Comparison of ENCODE assay signal across 25 cellular contexts in the genomic region with DNA sequence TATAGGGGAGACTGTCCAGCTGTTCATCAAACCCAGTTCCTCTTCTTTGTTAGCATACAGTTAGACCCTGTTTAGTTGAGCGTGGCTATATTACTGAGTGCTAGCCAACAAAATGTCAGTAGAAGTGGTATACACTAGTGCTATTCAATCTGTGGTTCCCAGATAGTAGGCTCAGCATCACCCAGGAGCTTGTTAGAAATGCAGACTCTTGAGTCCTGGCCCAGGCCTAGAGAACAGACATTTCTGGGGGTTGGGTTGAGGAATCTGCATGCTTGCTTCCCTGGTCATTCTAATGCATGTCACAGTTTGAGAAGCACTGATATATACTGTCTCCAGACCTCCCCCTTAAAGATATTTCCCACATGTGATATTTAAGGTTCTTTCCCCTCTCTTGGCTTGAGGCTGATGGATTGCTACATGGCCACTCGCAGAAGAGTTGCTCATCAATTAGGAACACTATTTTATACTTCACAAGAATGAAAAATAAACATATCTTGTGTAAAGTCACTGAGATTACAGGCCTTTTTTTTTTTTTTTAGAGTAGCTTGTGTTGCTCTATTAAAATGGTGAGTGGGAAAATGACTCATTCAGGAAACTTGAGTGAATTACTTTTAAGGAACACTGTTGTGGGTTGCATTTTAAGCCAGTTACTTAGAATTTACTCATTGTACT.
A peak's percentile ranks its signal among the peaks of the same experiment; 100 is the strongest.
DNase-seq lines count a peak whose midpoint lies in the region; ATAC-seq and TF ChIP-seq lines count a peak whose summit lies in the region.
"Had no signal": no experiment of that assay in that cellular context is flagged by ENCODE, and none has a peak within 500 bp of the region (broad histone marks: within the 10 kb centered on the region; RNA-seq: fewer than 3 reads in every experiment).

No MANE protein-coding gene starts in this region.

- intact Hi-C loops in esophagus muscularis mucosa (cut with DNase I) (no loop called here), body of pancreas (cut with DNase I) (no loop called here)

- H3K4me3 ChIP-seq in AG10803 (ENCODE audit: low read length) (no peak overlapping the region), esophagus muscularis mucosa (no peak overlapping the region), SJCRH30 (no peak overlapping the region), body of pancreas (no peak overlapping the region)
- H3K4me3 ChIP-seq: esophagus squamous epithelium, psoas muscle, spleen had no signal

- TF ChIP-seq CTCF in AG10803 (conservative IDR thresholded peaks at IDR 0.05; ENCODE audit: low read length) (no peak), esophagus muscularis mucosa (IDR thresholded peaks at IDR 0.05) (no peak), body of pancreas (IDR thresholded peaks at IDR 0.05) (no peak)

- H3K9me3 ChIP-seq in esophagus muscularis mucosa (no peaks in the 10 kb centered on the region), SJCRH30 (replicated peaks) (no peaks in the 10 kb centered on the region; the same call in 1 of the 2 replicates), body of pancreas (no peaks in the 10 kb centered on the region)
- H3K9me3 ChIP-seq: esophagus squamous epithelium, psoas muscle had no signal

- no peak overlapping the region for H3K27ac Mint-ChIP-seq in stimulated activated naive B cell treated with anti-CD40 and anti-IgM and Interleukin-4, amounts not matched to agents 10 μg/mL and 1 μg/mL and 100 μg/mL, for 72 hours
- H3K27ac Mint-ChIP-seq in effector memory CD8-positive, alpha-beta T cell, result no peak overlapping the region
- H3K27ac Mint-ChIP-seq: CD4-positive, alpha-beta memory T cell; mesothelial cell of epicardium; T-cell had no signal

- H3K27ac ChIP-seq in esophagus muscularis mucosa (replicated peaks in 1 of 4), result no peak overlapping the region
- H3K27ac ChIP-seq in SJCRH30, result no peak overlapping the region
- no peak overlapping the region for H3K27ac ChIP-seq in body of pancreas
- H3K27ac ChIP-seq: esophagus squamous epithelium, psoas muscle, spleen had no signal

- WGBS in esophagus muscularis mucosa, result 50% methylated on average over 2 of the region's 2 CpGs
- WGBS in body of pancreas, 2 donors, result 72 to 77% methylated on average over 2 of the region's 2 CpGs

- DNase-seq in AG10803 (ENCODE audit: low read depth), result peak; percentile 5
- peak; percentile 14 for DNase-seq in MV-4-11 (lab: John Stamatoyannopoulos, UW)
- peak; percentile 47 for DNase-seq in esophagus muscularis mucosa (ENCODE audit: extremely low spot score)
- peak; percentile 42 for DNase-seq in myocyte (ENCODE audit: low read depth)
- no peak for DNase-seq in SJCRH30
- DNase-seq in stimulated activated naive B cell treated with anti-CD40 and anti-IgM and Interleukin-4, amounts not matched to agents 10 μg/mL and 1 μg/mL and 100 μg/mL, for 72 hours, result no peak
- no peak for DNase-seq in body of pancreas
- DNase-seq in effector memory CD8-positive, alpha-beta T cell, result no peak
- DNase-seq: activated CD4-positive, alpha-beta T cell treated with anti-CD3 and anti-CD28 coated beads, Interleukin-2, amount 50 U/mL, for 1 hour; activated CD8-positive, alpha-beta memory T cell treated with anti-CD3 and anti-CD28 coated beads, Interleukin-2, amount 50 U/mL, for 48 hours; activated gamma-delta T cell; CD4-positive, alpha-beta memory T cell; DMS79 treated with DMSO at 0.1 percent for 48 hours; effector CD8-positive, alpha-beta T cell; esophagus squamous epithelium; KG1; kidney glomerular epithelial cell; NCI-H1092 treated with DMSO at 0.1 percent for 48 hours; NCI-H510A treated with DMSO at 0.1 percent for 48 hours; psoas muscle; SHP77; spleen; T-cell had no signal

- H3K27me3 ChIP-seq in esophagus muscularis mucosa (no peaks in the 10 kb centered on the region), SJCRH30 (no peaks in the 10 kb centered on the region), body of pancreas (no peaks in the 10 kb centered on the region)
- H3K27me3 ChIP-seq: esophagus squamous epithelium had no signal

- ATAC-seq in stimulated activated naive B cell treated with anti-CD40 and anti-IgM and Interleukin-4, amounts not matched to agents 10 μg/mL and 1 μg/mL and 100 μg/mL, for 72 hours (replicated peaks), result no peak
- no peak for ATAC-seq in body of pancreas
- no peak for ATAC-seq in effector memory CD8-positive, alpha-beta T cell (replicated peaks)
- ATAC-seq: psoas muscle, T-cell had no signal

- no peaks in the 10 kb centered on the region for H3K4me1 Mint-ChIP-seq in stimulated activated naive B cell treated with anti-CD40 and anti-IgM and Interleukin-4, amounts not matched to agents 10 μg/mL and 1 μg/mL and 100 μg/mL, for 72 hours
- H3K4me1 Mint-ChIP-seq in effector memory CD8-positive, alpha-beta T cell (ENCODE audit: low read depth in 2 of 2), result no peaks in the 10 kb centered on the region
- H3K4me1 Mint-ChIP-seq: CD4-positive, alpha-beta memory T cell; T-cell had no signal

- peaks cover 3 to 7% of the 10 kb centered on the region in 2 donors for H3K9me3 Mint-ChIP-seq in stimulated activated naive B cell treated with anti-CD40 and anti-IgM and Interleukin-4, amounts not matched to agents 10 μg/mL and 1 μg/mL and 100 μg/mL, for 72 hours
- no peaks in the 10 kb centered on the region for H3K9me3 Mint-ChIP-seq in effector memory CD8-positive, alpha-beta T cell

- H3K36me3 Mint-ChIP-seq in stimulated activated naive B cell treated with anti-CD40 and anti-IgM and Interleukin-4, amounts not matched to agents 10 μg/mL and 1 μg/mL and 100 μg/mL, for 72 hours, result no peaks in the 10 kb centered on the region
- no peaks in the 10 kb centered on the region for H3K36me3 Mint-ChIP-seq in effector memory CD8-positive, alpha-beta T cell (ENCODE audit: insufficient read depth)
- H3K36me3 Mint-ChIP-seq: CD4-positive, alpha-beta memory T cell; mesothelial cell of epicardium; T-cell had no signal

- H3K27me3 Mint-ChIP-seq in stimulated activated naive B cell treated with anti-CD40 and anti-IgM and Interleukin-4, amounts not matched to agents 10 μg/mL and 1 μg/mL and 100 μg/mL, for 72 hours, result peaks cover 6 to 12% of the 10 kb centered on the region in 2 donors
- peaks cover 7 to 18% of the 10 kb centered on the region in 2 donors for H3K27me3 Mint-ChIP-seq in effector memory CD8-positive, alpha-beta T cell

- H3K4me3 Mint-ChIP-seq in stimulated activated naive B cell treated with anti-CD40 and anti-IgM and Interleukin-4, amounts not matched to agents 10 μg/mL and 1 μg/mL and 100 μg/mL, for 72 hours, result no peak overlapping the region
- H3K4me3 Mint-ChIP-seq in effector memory CD8-positive, alpha-beta T cell, result no peak overlapping the region
- H3K4me3 Mint-ChIP-seq: CD4-positive, alpha-beta memory T cell; mesothelial cell of epicardium; neural crest cell; T-cell had no signal

- H3K36me3 ChIP-seq in esophagus muscularis mucosa, result no peaks in the 10 kb centered on the region
- no peaks in the 10 kb centered on the region for H3K36me3 ChIP-seq in SJCRH30
- H3K36me3 ChIP-seq in body of pancreas (replicated peaks in 1 of 2; ENCODE audit: insufficient read depth in 1 of 2, low read depth in 2 of 2), result no peaks in the 10 kb centered on the region
- H3K36me3 ChIP-seq: esophagus squamous epithelium, spleen had no signal

- H3K4me1 ChIP-seq in esophagus muscularis mucosa (no peaks in the 10 kb centered on the region), SJCRH30 (peaks cover 11% of the 10 kb centered on the region), body of pancreas (no peaks in the 10 kb centered on the region)
- H3K4me1 ChIP-seq: esophagus squamous epithelium, psoas muscle, spleen had no signal

- no peak for TF ChIP-seq EP300 in esophagus muscularis mucosa (IDR thresholded peaks at IDR 0.05)

- TF ChIP-seq POLR2A in esophagus muscularis mucosa (IDR thresholded peaks at IDR 0.05; ENCODE audit: low read depth) (no peak), body of pancreas (IDR thresholded peaks at IDR 0.05) (no peak)

Comparison
In these comparisons a context has a peak if more than half of its experiments do, and no peak if none do; other contexts are left out.
1. DNase-seq: peak in AG10803 (single experiment), MV-4-11 (single experiment), esophagus muscularis mucosa (single experiment) and myocyte (single experiment); none in SJCRH30 (0 of 2), stimulated activated naive B cell treated with anti-CD40 and anti-IgM and Interleukin-4, amounts not matched to agents 10 μg/mL and 1 μg/mL and 100 μg/mL, for 72 hours (single experiment), body of pancreas (0 of 4) and effector memory CD8-positive, alpha-beta T cell (0 of 3).